Comparison of ENCODE assay signal across 9 cellular contexts in the genomic region with DNA sequence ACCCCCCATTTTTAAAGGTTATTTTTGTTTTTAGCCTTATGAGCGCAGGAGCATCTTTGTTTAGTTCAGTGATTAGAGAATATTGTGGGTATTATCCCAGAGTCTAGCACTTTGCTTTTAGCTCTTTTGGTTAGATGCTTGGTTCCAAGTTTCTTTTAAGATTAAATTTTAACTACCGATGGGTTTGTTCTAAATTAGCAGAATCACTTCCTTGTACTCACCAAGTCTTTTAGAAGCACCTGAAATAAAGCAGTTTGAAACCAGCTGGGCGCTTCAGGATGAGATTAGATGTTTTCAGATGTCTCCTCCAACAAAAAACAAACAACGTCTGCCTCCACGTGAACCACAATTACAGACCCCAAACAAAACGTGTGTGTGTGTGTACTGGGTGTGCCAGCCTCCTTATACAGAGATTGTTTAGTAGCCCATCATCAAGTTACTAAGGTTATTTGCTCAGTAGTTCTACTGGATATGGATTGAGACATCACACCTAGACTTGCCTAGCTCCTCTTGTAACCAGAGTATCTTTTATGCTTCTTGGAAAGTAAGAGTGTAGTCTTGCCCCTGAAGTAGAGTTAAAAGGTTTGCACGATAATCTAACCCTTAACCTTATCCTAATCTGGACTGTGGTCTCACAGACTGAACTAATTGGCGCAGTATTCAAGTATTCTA. TPM values are rescaled to one million over a fixed set of nuclear protein-coding genes. Genes with fewer than 3 reads are reported as not detected.
A peak's percentile ranks its signal among the peaks of the same experiment; 100 is the strongest.
DNase-seq lines count a peak whose midpoint lies in the region; ATAC-seq, FAIRE-seq and TF ChIP-seq lines count a peak whose summit lies in the region.
"Had no signal": no experiment of that assay in that cellular context is flagged by ENCODE, and none has a peak within 500 bp of the region (broad histone marks: within the 10 kb centered on the region; RNA-seq: fewer than 3 reads in every experiment).

No MANE protein-coding gene starts in this region.

- H3K36me3 ChIP-seq in keratinocyte (ENCODE audit: control insufficient read depth in 2 of 2, extremely low read depth in 1 of 2, insufficient read depth in 2 of 2, low read length in 2 of 2) (peaks cover 2 to 3% of the 10 kb centered on the region in 2 experiments), transverse colon (no peaks in the 10 kb centered on the region)

- H3K4me1 ChIP-seq in keratinocyte (ENCODE audit: control insufficient read depth, extremely low read depth, insufficient read depth, low read length) (peaks cover 27% of the 10 kb centered on the region), transverse colon (peaks cover 14 to 70% (median 48%) of the 10 kb centered on the region in 4 donors)

- no peak for ATAC-seq in HG03432 (IDR thresholded peaks at IDR 0.05; ENCODE audit: unreplicated experiment)

- peaks cover 22% of the 10 kb centered on the region for H4K20me1 ChIP-seq in keratinocyte (ENCODE audit: control insufficient read depth, extremely low read depth, insufficient read depth, low read length)

- H3K27me3 ChIP-seq in keratinocyte (ENCODE audit: control insufficient read depth, extremely low read depth, insufficient read depth, low read length): no peaks in the 10 kb centered on the region
- H3K27me3 ChIP-seq in transverse colon: no peaks in the 10 kb centered on the region

- TF ChIP-seq POLR2A in transverse colon (IDR thresholded peaks at IDR 0.05): no peak

- CTCF ChIA-PET in activated naive CD4-positive, alpha-beta T cell treated with anti-CD3 and anti-CD28 coated beads for 36 hours (lab: Charles Lee): interaction anchor here (0.6 to 3.0 kb wide), 8 partner anchors 7 to 326 kb away, joined by 3 to 17 read pairs (median 6); a partner anchor contains a TSS

- in situ Hi-C loops in transverse colon (cut with MboI; ENCODE audit: low pct_ligation_motif_present in 1 of 4, low pct_unique_long_range_greater_than_20kb in 1 of 4, low sequenced_read_pairs in 3 of 4): no loop called here

- H3K4me1 Mint-ChIP-seq in activated naive CD4-positive, alpha-beta T cell treated with anti-CD3 and anti-CD28 coated beads, Interleukin-2, amount 50 U/mL, for 24 hours: peaks cover 34% of the 10 kb centered on the region
- peaks cover 27% of the 10 kb centered on the region for H3K4me1 Mint-ChIP-seq in activated naive CD4-positive, alpha-beta T cell treated with anti-CD3 and anti-CD28 coated beads for 36 hours (ENCODE audit: low read depth)
- peaks cover 24% of the 10 kb centered on the region for H3K4me1 Mint-ChIP-seq in activated T-helper 2 cell treated with anti-CD3 and anti-CD28 coated beads, Interferon-gamma antibody, Interleukin-2, Interleukin-4, amounts not matched to agents 10 μg/mL and 5 μg/mL and 100 μg/mL, durations not matched to agents 14 hours and 24 hours and 36 hours (ENCODE audit: low read depth)

- no peak for TF ChIP-seq EP300 in transverse colon (IDR thresholded peaks at IDR 0.05; ENCODE audit: low read depth)

- H3K9me3 ChIP-seq in keratinocyte (ENCODE audit: control insufficient read depth, low read depth, low read length): no peaks in the 10 kb centered on the region
- H3K9me3 ChIP-seq in transverse colon: no peaks in the 10 kb centered on the region

- H3K27ac Mint-ChIP-seq in activated naive CD4-positive, alpha-beta T cell treated with anti-CD3 and anti-CD28 coated beads, Interleukin-2, amount 50 U/mL, for 24 hours: no peak overlapping the region
- H3K27ac Mint-ChIP-seq in activated naive CD4-positive, alpha-beta T cell treated with anti-CD3 and anti-CD28 coated beads for 36 hours: no peak overlapping the region
- no peak overlapping the region for H3K27ac Mint-ChIP-seq in activated T-helper 2 cell treated with anti-CD3 and anti-CD28 coated beads, Interferon-gamma antibody, Interleukin-2, Interleukin-4, amounts not matched to agents 10 μg/mL and 5 μg/mL and 100 μg/mL, durations not matched to agents 14 hours and 24 hours and 36 hours

- no peak for FAIRE-seq in keratinocyte (lab: Jason Lieb, UNC)

- dilution Hi-C loops in keratinocyte (cut with MboI; ENCODE audit: extremely low pct_ligation_motif_present, low sequenced_read_pairs): no loop called here

- peak overlapping the region; percentile 73 for H3K4me2 ChIP-seq in keratinocyte (ENCODE audit: control insufficient read depth, extremely low read depth, insufficient read depth, low read depth, low read length)

- H3K27ac ChIP-seq in keratinocyte (ENCODE audit: control insufficient read depth, insufficient read depth, low read length) (peak overlapping the region; percentile 82), transverse colon (peak overlapping the region; percentile 98 to 100 (median 98))

- H3K9ac ChIP-seq in keratinocyte (ENCODE audit: control insufficient read depth, extremely low read depth, insufficient read depth, low read length): peak overlapping the region; percentile 97

- peak overlapping the region; percentile 38 for H3K4me3 Mint-ChIP-seq in activated naive CD4-positive, alpha-beta T cell treated with anti-CD3 and anti-CD28 coated beads, Interleukin-2, amount 50 U/mL, for 24 hours
- H3K4me3 Mint-ChIP-seq in activated naive CD4-positive, alpha-beta T cell treated with anti-CD3 and anti-CD28 coated beads for 36 hours: no peak overlapping the region
- H3K4me3 Mint-ChIP-seq in activated T-helper 2 cell treated with anti-CD3 and anti-CD28 coated beads, Interferon-gamma antibody, Interleukin-2, Interleukin-4, amounts not matched to agents 10 μg/mL and 5 μg/mL and 100 μg/mL, durations not matched to agents 14 hours and 24 hours and 36 hours (ENCODE audit: low read depth): peak overlapping the region; percentile 42

- H3K27me3 Mint-ChIP-seq in activated naive CD4-positive, alpha-beta T cell treated with anti-CD3 and anti-CD28 coated beads, Interleukin-2, amount 50 U/mL, for 24 hours: no peaks in the 10 kb centered on the region
- H3K27me3 Mint-ChIP-seq in activated naive CD4-positive, alpha-beta T cell treated with anti-CD3 and anti-CD28 coated beads for 36 hours (ENCODE audit: low read depth): no peaks in the 10 kb centered on the region
- H3K27me3 Mint-ChIP-seq in activated T-helper 2 cell treated with anti-CD3 and anti-CD28 coated beads, Interferon-gamma antibody, Interleukin-2, Interleukin-4, amounts not matched to agents 10 μg/mL and 5 μg/mL and 100 μg/mL, durations not matched to agents 14 hours and 24 hours and 36 hours (ENCODE audit: low read depth): peaks cover 6% of the 10 kb centered on the region

- no peaks in the 10 kb centered on the region for H3K36me3 Mint-ChIP-seq in activated naive CD4-positive, alpha-beta T cell treated with anti-CD3 and anti-CD28 coated beads, Interleukin-2, amount 50 U/mL, for 24 hours
- H3K36me3 Mint-ChIP-seq in activated naive CD4-positive, alpha-beta T cell treated with anti-CD3 and anti-CD28 coated beads for 36 hours (ENCODE audit: low read depth): peaks cover 1% of the 10 kb centered on the region
- H3K36me3 Mint-ChIP-seq in activated T-helper 2 cell treated with anti-CD3 and anti-CD28 coated beads, Interferon-gamma antibody, Interleukin-2, Interleukin-4, amounts not matched to agents 10 μg/mL and 5 μg/mL and 100 μg/mL, durations not matched to agents 14 hours and 24 hours and 36 hours (ENCODE audit: low read depth): peaks cover 7% of the 10 kb centered on the region

- intact Hi-C loops in activated naive CD4-positive, alpha-beta T cell treated with anti-CD3 and anti-CD28 coated beads for 36 hours (cut with micrococcal nuclease): loop anchor here (1.0 to 5.0 kb wide), 6 partner anchors 29 to 397 kb away; a partner anchor contains a TSS
- intact Hi-C loops in activated T-helper 2 cell treated with anti-CD3 and anti-CD28 coated beads, Interferon-gamma antibody, Interleukin-2, Interleukin-4, amounts not matched to agents 10 μg/mL and 5 μg/mL and 100 μg/mL, durations not matched to agents 14 hours and 24 hours and 36 hours (cut with micrococcal nuclease): loop anchor here (1.0 to 2.0 kb wide), 5 partner anchors 14 to 397 kb away; a partner anchor contains a TSS
- intact Hi-C loops in transverse colon (cut with DNase I; ENCODE audit: low total_unique reads) (loop anchor here (5.0 kb wide), 2 partner anchors 35 to 40 kb away; no protein-coding TSS in a partner anchor), head of caudate nucleus (cut with DNase I) (loop anchor here (5.0 kb wide), 1 partner anchor 40 kb away; a partner anchor contains a TSS)

- DNase-seq in activated naive CD4-positive, alpha-beta T cell treated with anti-CD3 and anti-CD28 coated beads for 36 hours: no peak
- no peak for DNase-seq in activated T-helper 2 cell treated with anti-CD3 and anti-CD28 coated beads, Interferon-gamma antibody, Interleukin-2, Interleukin-4, amounts not matched to agents 10 μg/mL and 5 μg/mL and 100 μg/mL, durations not matched to agents 14 hours and 24 hours and 36 hours (ENCODE audit: low spot score)
- DNase-seq in keratinocyte (ENCODE audit: low read depth, low spot score) (no peak), transverse colon (no peak), head of caudate nucleus (no peak), middle frontal gyrus (ENCODE audit: extremely low spot score, low spot score) (no peak)
- DNase-seq: NCI-H82 had no signal

- no peak for TF ChIP-seq CTCF in keratinocyte (optimal IDR thresholded peaks at IDR 0.05 in 1 of 3, IDR thresholded peaks at IDR 0.05 in 1 of 3, conservative IDR thresholded peaks at IDR 0.05 in 1 of 3; ENCODE audit: extremely low read depth in 1 of 3, insufficient read depth in 2 of 3, low read length in 3 of 3)
- no peak for TF ChIP-seq CTCF in transverse colon (IDR thresholded peaks at IDR 0.05)

- H3K4me3 ChIP-seq in keratinocyte (ENCODE audit: control insufficient read depth in 2 of 3, extremely low read depth in 1 of 3, insufficient read depth in 2 of 3, low read depth in 1 of 3, low read length in 3 of 3) (peak overlapping the region; percentile 89 to 100 (median 95)), transverse colon (peak overlapping the region; percentile 1 to 97 (median 87))

- no peak overlapping the region for H2AFZ ChIP-seq in keratinocyte (ENCODE audit: control insufficient read depth, low read length)

- 33 to 34% methylated on average over 7 to 8 of the region's 8 CpGs for WGBS in transverse colon (ENCODE audit: low coverage in 1 of 2), 2 donors

- H3K79me2 ChIP-seq in keratinocyte (ENCODE audit: control insufficient read depth, insufficient read depth, low read length): peaks cover 75% of the 10 kb centered on the region

- H3K9me3 Mint-ChIP-seq in activated naive CD4-positive, alpha-beta T cell treated with anti-CD3 and anti-CD28 coated beads, Interleukin-2, amount 50 U/mL, for 24 hours: no peaks in the 10 kb centered on the region
- no peaks in the 10 kb centered on the region for H3K9me3 Mint-ChIP-seq in activated naive CD4-positive, alpha-beta T cell treated with anti-CD3 and anti-CD28 coated beads for 36 hours
- no peaks in the 10 kb centered on the region for H3K9me3 Mint-ChIP-seq in activated T-helper 2 cell treated with anti-CD3 and anti-CD28 coated beads, Interferon-gamma antibody, Interleukin-2, Interleukin-4, amounts not matched to agents 10 μg/mL and 5 μg/mL and 100 μg/mL, durations not matched to agents 14 hours and 24 hours and 36 hours

- no peaks in the 10 kb centered on the region for H3K9me1 ChIP-seq in keratinocyte (ENCODE audit: control insufficient read depth, extremely low read depth, insufficient read depth, low read length)

RNA-seq across cellular contexts. Expression of a gene that starts 2.2 kb away (rescaled TPM):
- 10 to 100 TPM; 68.9 to 69.7 TPM for total RNA-seq in activated naive CD4-positive, alpha-beta T cell treated with anti-CD3 and anti-CD28 coated beads for 36 hours
- total RNA-seq in activated T-helper 2 cell treated with anti-CD3 and anti-CD28 coated beads, Interferon-gamma antibody, Interleukin-2, Interleukin-4, amounts not matched to agents 10 μg/mL and 5 μg/mL and 100 μg/mL, durations not matched to agents 14 hours and 24 hours and 36 hours: 61.2 and 64.3 TPM in 2 replicates
- polyA plus RNA-seq in keratinocyte: 174 to 385 TPM (median 288 TPM) in 3 replicates
- 397 TPM for polyA plus RNA-seq in keratinocyte (2011; ENCODE audit: low read depth)
- polyA plus RNA-seq in keratinocyte (2011; cell fraction: cytosol; rRNA removed): 437 and 557 TPM in 2 replicates
- polyA plus RNA-seq in keratinocyte (2011; cell fraction: nucleus; rRNA removed): 143 and 173 TPM in 2 replicates
- polyA plus RNA-seq in keratinocyte (2012; ENCODE audit: low replicate concordance): 470 and 547 TPM in 2 replicates
- polyA minus RNA-seq in keratinocyte: 10.6 to 73.1 TPM (median 36.7 TPM) in 3 replicates
- polyA minus RNA-seq in keratinocyte (2011; cell fraction: cytosol; rRNA and poly(A)+ RNA removed): 69.1 TPM
- polyA minus RNA-seq in keratinocyte (2011; cell fraction: nucleus; rRNA and poly(A)+ RNA removed): 14.5 and 41.5 TPM in 2 replicates
- 100 to 1,000 TPM; 280 to 589 (median 373) TPM for total RNA-seq in transverse colon

RNA-seq across cellular contexts. Expression of a gene that starts 40.9 kb away (rescaled TPM):
- under 1 TPM in 1 of 2 experiments, not detected in 1; 0.19 TPM for total RNA-seq in activated naive CD4-positive, alpha-beta T cell treated with anti-CD3 and anti-CD28 coated beads for 36 hours
- total RNA-seq in activated T-helper 2 cell treated with anti-CD3 and anti-CD28 coated beads, Interferon-gamma antibody, Interleukin-2, Interleukin-4, amounts not matched to agents 10 μg/mL and 5 μg/mL and 100 μg/mL, durations not matched to agents 14 hours and 24 hours and 36 hours: 0.51 and 0.82 TPM in 2 replicates
- polyA plus RNA-seq in keratinocyte: 1.8 to 2.2 TPM (median 2.2 TPM) in 3 replicates
- polyA plus RNA-seq in keratinocyte (2011; ENCODE audit: low read depth): 2.8 TPM
- 2.5 and 2.9 TPM in 2 replicates for polyA plus RNA-seq in keratinocyte (2011; cell fraction: cytosol; rRNA removed)
- polyA plus RNA-seq in keratinocyte (2011; cell fraction: nucleus; rRNA removed): 1.9 and 2.0 TPM in 2 replicates
- 2.2 and 2.7 TPM in 2 replicates for polyA plus RNA-seq in keratinocyte (2012; ENCODE audit: low replicate concordance)
- 1.1 to 1.8 TPM (median 1.4 TPM) in 3 replicates for polyA minus RNA-seq in keratinocyte
- 4.4 TPM for polyA minus RNA-seq in keratinocyte (2011; cell fraction: cytosol; rRNA and poly(A)+ RNA removed)
- 2.7 TPM in 1 of 2 replicates, not detected in the other for polyA minus RNA-seq in keratinocyte (2011; cell fraction: nucleus; rRNA and poly(A)+ RNA removed)
- total RNA-seq in transverse colon: under 1 TPM in 3 of 4 donors, not detected in 1; 0.75 to 1.00 (median 0.82) TPM
